Comparison of ENCODE assay signal across 7 cellular contexts in the genomic region with DNA sequence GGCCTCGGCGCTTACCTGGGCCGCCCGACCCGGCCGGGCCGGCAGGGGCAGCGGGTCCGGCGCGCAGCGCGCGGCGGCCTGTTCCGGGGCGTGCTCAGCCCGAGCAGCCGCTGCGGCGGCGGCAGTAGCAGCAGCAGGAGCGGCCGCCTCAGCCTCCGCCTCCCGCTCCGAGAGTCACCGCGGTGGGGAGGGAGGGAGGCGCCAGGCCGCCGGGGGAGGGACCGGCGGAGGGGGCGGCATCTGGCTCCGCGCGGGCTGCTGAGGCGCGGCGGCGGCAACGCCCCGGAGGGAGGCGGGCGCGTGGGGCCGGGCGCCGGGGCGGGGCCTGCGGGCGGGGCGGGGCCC.
DNase-seq lines count a peak whose midpoint lies in the region; ATAC-seq lines count a peak whose summit lies in the region.

A gene with protein sequence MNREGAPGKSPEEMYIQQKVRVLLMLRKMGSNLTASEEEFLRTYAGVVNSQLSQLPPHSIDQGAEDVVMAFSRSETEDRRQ (minus strand): TSS at position 190 of the 345 bp plus-strand sequence. CDS start 38,205 bp downstream, outside the sequence.

- H3K27me3 ChIP-seq in duodenal mucosa (ENCODE audit: control insufficient read depth in 1 of 2, insufficient read depth in 2 of 2, low read length in 2 of 2) (no peaks in the 10 kb centered on the region), mucosa of rectum (ENCODE audit: control insufficient read depth in 2 of 2, insufficient read depth in 2 of 2, low read length in 2 of 2) (no peaks in the 10 kb centered on the region)

- H3K4me3 ChIP-seq in duodenal mucosa (ENCODE audit: low read depth in 1 of 2, low read length in 2 of 2) (peak within 1 kb of the TSS; percentile 88 to 91), mucosa of rectum (ENCODE audit: low read length in 2 of 2) (peak within 1 kb of the TSS; percentile 87 to 88)

- H3K36me3 ChIP-seq in duodenal mucosa (ENCODE audit: control insufficient read depth in 1 of 2, insufficient read depth in 2 of 2, low read length in 2 of 2) (no peaks in the 10 kb centered on the region), mucosa of rectum (ENCODE audit: control insufficient read depth in 2 of 2, insufficient read depth in 2 of 2, low read length in 2 of 2) (no peaks in the 10 kb centered on the region)

- peak; percentile 64 for ATAC-seq in GM18861 (IDR thresholded peaks at IDR 0.05; ENCODE audit: unreplicated experiment)
- peak; percentile 69 for ATAC-seq in HG02571 (IDR thresholded peaks at IDR 0.05; ENCODE audit: unreplicated experiment)

- H3K27ac ChIP-seq in duodenal mucosa (ENCODE audit: low read depth, low read length) (peak within 1 kb of the TSS; percentile 96), mucosa of rectum (ENCODE audit: low read depth in 2 of 2, low read length in 2 of 2) (peak within 1 kb of the TSS; percentile 92 to 98)

- H3K9me3 ChIP-seq in duodenal mucosa (ENCODE audit: control insufficient read depth in 1 of 2, low read length in 2 of 2): no peaks in the 10 kb centered on the region
- no peaks in the 10 kb centered on the region for H3K9me3 ChIP-seq in mucosa of rectum (ENCODE audit: control insufficient read depth in 2 of 2, low read length in 2 of 2)

- H3K4me1 ChIP-seq in duodenal mucosa (ENCODE audit: control insufficient read depth in 1 of 2, insufficient read depth in 2 of 2, low read length in 2 of 2): peaks cover 27 to 32% of the 10 kb centered on the region in 2 donors
- peaks cover 21 to 26% of the 10 kb centered on the region in 2 donors for H3K4me1 ChIP-seq in mucosa of rectum (ENCODE audit: control insufficient read depth in 2 of 2, insufficient read depth in 2 of 2, low read length in 2 of 2)

- peak; percentile 94 to 100 for DNase-seq in NOMO-1 (lab: John Stamatoyannopoulos, UW; ENCODE audit: unreplicated experiment in 2 of 2)
- no peak for DNase-seq in stimulated activated CD4-positive, alpha-beta T cell treated with anti-CD3 and anti-CD28 coated beads, Interleukin-2, amount 100 ng/mL, for 48 hours
- DNase-seq in ecto neural progenitor cell (ENCODE audit: low spot score): no peak

- H3K9ac ChIP-seq in duodenal mucosa (ENCODE audit: low read depth in 1 of 2, low read length in 2 of 2) (peak within 1 kb of the TSS; percentile 87 to 95), mucosa of rectum (ENCODE audit: low read depth in 1 of 2, low read length in 2 of 2) (peak within 1 kb of the TSS; percentile 90 to 94)

Comparison
In these comparisons a context has a peak if more than half of its experiments do, and no peak if none do; other contexts are left out.
1. DNase-seq: peak in NOMO-1 (2 of 2); none in stimulated activated CD4-positive, alpha-beta T cell treated with anti-CD3 and anti-CD28 coated beads, Interleukin-2, amount 100 ng/mL, for 48 hours (0 of 2) and ecto neural progenitor cell (single experiment).